ENCODE assay signal across 8 cellular contexts in genomic region chr7:5284304-5285281, GRCh38. TPM values are rescaled to one million over a fixed set of nuclear protein-coding genes. Genes with fewer than 3 reads are reported as not detected.
DNase-seq lines count a peak whose midpoint lies in the region; ATAC-seq and TF ChIP-seq lines count a peak whose summit lies in the region.

No MANE protein-coding gene starts in this region.

- H3K79me2 ChIP-seq in SU-DHL-6 (ENCODE audit: insufficient read depth, low read length), result no peaks in the 10 kb centered on the region

- peak; percentile 44 for TF ChIP-seq CTCF in SU-DHL-6 (IDR thresholded peaks at IDR 0.05; ENCODE audit: insufficient read depth, low read length, poor library complexity, severe bottlenecking)
- TF ChIP-seq CTCF in sigmoid colon (IDR thresholded peaks at IDR 0.05), result no peak

- no peak overlapping the region for H3K4me2 ChIP-seq in SU-DHL-6 (ENCODE audit: low read depth, low read length, poor library complexity, severe bottlenecking)

- H2AFZ ChIP-seq in SU-DHL-6 (ENCODE audit: low read depth, low read length, severe bottlenecking), result no peak overlapping the region

- ATAC-seq in activated T-cell treated with anti-CD3 and anti-CD28 coated beads, Interleukin-2, amount 50 U/mL, for 72 hours (replicated peaks in 1 of 2), result no peak
- peak; percentile 12 to 21 for ATAC-seq in right cardiac atrium

- peaks cover 11% of the 10 kb centered on the region for H3K27me3 Mint-ChIP-seq in activated T-cell treated with anti-CD3 and anti-CD28 coated beads, Interleukin-2, amount 50 U/mL, for 72 hours (ENCODE audit: low read depth)
- H3K27me3 Mint-ChIP-seq in stimulated activated naive CD8-positive, alpha-beta T cell treated with anti-CD3 and anti-CD28 coated beads, Interleukin-15, Interleukin-2, amounts not matched to agents 100 ng/mL and 50 ng/mL, for 24 hours, result peaks cover 7% of the 10 kb centered on the region

- H3K27ac ChIP-seq in SU-DHL-6 (ENCODE audit: low read depth, low read length) (no peak overlapping the region), right cardiac atrium (ENCODE audit: low read length) (no peak overlapping the region), sigmoid colon (no peak overlapping the region)

- H3K27ac Mint-ChIP-seq in activated T-cell treated with anti-CD3 and anti-CD28 coated beads, Interleukin-2, amount 50 U/mL, for 72 hours, result no peak overlapping the region
- no peak overlapping the region for H3K27ac Mint-ChIP-seq in stimulated activated naive CD8-positive, alpha-beta T cell treated with anti-CD3 and anti-CD28 coated beads, Interleukin-15, Interleukin-2, amounts not matched to agents 100 ng/mL and 50 ng/mL, for 24 hours

- H3K4me1 ChIP-seq in right cardiac atrium (ENCODE audit: control insufficient read depth, insufficient read depth, low read length), result no peaks in the 10 kb centered on the region
- peaks cover 0 to 16% (median 7%) of the 10 kb centered on the region in 4 donors for H3K4me1 ChIP-seq in sigmoid colon

- no peaks in the 10 kb centered on the region for H3K36me3 ChIP-seq in SU-DHL-6 (ENCODE audit: low read length)
- no peaks in the 10 kb centered on the region for H3K36me3 ChIP-seq in sigmoid colon

- peak overlapping the region in 1 of 2 donors; percentile 52 for H3K4me3 Mint-ChIP-seq in activated T-cell treated with anti-CD3 and anti-CD28 coated beads, Interleukin-2, amount 50 U/mL, for 72 hours
- peak overlapping the region; percentile 37 for H3K4me3 Mint-ChIP-seq in stimulated activated naive CD8-positive, alpha-beta T cell treated with anti-CD3 and anti-CD28 coated beads, Interleukin-15, Interleukin-2, amounts not matched to agents 100 ng/mL and 50 ng/mL, for 24 hours

- DNase-seq in activated T-cell treated with anti-CD3 and anti-CD28 coated beads, Interleukin-2, amount 50 U/mL, for 72 hours, result peak; percentile 14 to 31
- no peak for DNase-seq in activated T-cell treated with anti-CD3 and anti-CD28 coated beads, Interleukin-2, amount 50 U/mL, for 1 hour
- DNase-seq in NCI-H1105 (lab: John Stamatoyannopoulos, UW) (peak; percentile 83), right cardiac atrium (peak; percentile 59 to 84 (median 75)), occipital lobe (lab: John Stamatoyannopoulos, UW) (no peak), sigmoid colon (no peak)

- H3K36me3 Mint-ChIP-seq in activated T-cell treated with anti-CD3 and anti-CD28 coated beads, Interleukin-2, amount 50 U/mL, for 72 hours (ENCODE audit: insufficient read depth in 2 of 2), result no peaks in the 10 kb centered on the region
- H3K36me3 Mint-ChIP-seq in stimulated activated naive CD8-positive, alpha-beta T cell treated with anti-CD3 and anti-CD28 coated beads, Interleukin-15, Interleukin-2, amounts not matched to agents 100 ng/mL and 50 ng/mL, for 24 hours (ENCODE audit: low read depth), result no peaks in the 10 kb centered on the region

- H3K27me3 ChIP-seq in SU-DHL-6 (ENCODE audit: low read length), result no peaks in the 10 kb centered on the region
- no peaks in the 10 kb centered on the region for H3K27me3 ChIP-seq in right cardiac atrium (ENCODE audit: control insufficient read depth, insufficient read depth)
- peaks cover 0 to 16% (median 6%) of the 10 kb centered on the region in 3 donors for H3K27me3 ChIP-seq in sigmoid colon

- no peaks in the 10 kb centered on the region for H3K9me3 Mint-ChIP-seq in activated T-cell treated with anti-CD3 and anti-CD28 coated beads, Interleukin-2, amount 50 U/mL, for 72 hours
- no peaks in the 10 kb centered on the region for H3K9me3 Mint-ChIP-seq in stimulated activated naive CD8-positive, alpha-beta T cell treated with anti-CD3 and anti-CD28 coated beads, Interleukin-15, Interleukin-2, amounts not matched to agents 100 ng/mL and 50 ng/mL, for 24 hours

- no peaks in the 10 kb centered on the region for H3F3A ChIP-seq in SU-DHL-6 (ENCODE audit: insufficient read depth)

- no peak for TF ChIP-seq POLR2A in sigmoid colon (IDR thresholded peaks at IDR 0.05)

- 46% methylated on average over 24 of the region's 24 CpGs for WGBS in right cardiac atrium
- 11 to 41% methylated on average over 24 of the region's 24 CpGs for whole genome bisulfite sequencing in sigmoid colon, 2 donors

- no peaks in the 10 kb centered on the region for H3K9me3 ChIP-seq in SU-DHL-6 (ENCODE audit: insufficient read depth, low read length)
- H3K9me3 ChIP-seq in right cardiac atrium (ENCODE audit: control insufficient read depth, low read length), result no peaks in the 10 kb centered on the region
- no peaks in the 10 kb centered on the region for H3K9me3 ChIP-seq in sigmoid colon

- no peaks in the 10 kb centered on the region for H4K20me1 ChIP-seq in SU-DHL-6 (ENCODE audit: low read depth, low read length)

- H3K9ac ChIP-seq in SU-DHL-6 (ENCODE audit: low read length), result no peak overlapping the region

- H3K9me2 ChIP-seq in SU-DHL-6 (replicated peaks; ENCODE audit: insufficient read depth, low read length), result no peaks in the 10 kb centered on the region

- no peaks in the 10 kb centered on the region for H3K4me1 Mint-ChIP-seq in activated T-cell treated with anti-CD3 and anti-CD28 coated beads, Interleukin-2, amount 50 U/mL, for 72 hours (ENCODE audit: low read depth)
- H3K4me1 Mint-ChIP-seq in stimulated activated naive CD8-positive, alpha-beta T cell treated with anti-CD3 and anti-CD28 coated beads, Interleukin-15, Interleukin-2, amounts not matched to agents 100 ng/mL and 50 ng/mL, for 24 hours (ENCODE audit: low read depth), result no peaks in the 10 kb centered on the region

- intact Hi-C loops in right cardiac atrium (cut with DNase I), result no loop called here
- intact Hi-C loops in sigmoid colon (cut with DNase I), result no loop called here

- no peak overlapping the region for H3K4me3 ChIP-seq in SU-DHL-6 (ENCODE audit: insufficient read depth, low read length, poor library complexity, severe bottlenecking)
- no peak overlapping the region for H3K4me3 ChIP-seq in right cardiac atrium (ENCODE audit: low read length)
- H3K4me3 ChIP-seq in sigmoid colon, result no peak overlapping the region

- no peak for TF ChIP-seq EP300 in sigmoid colon (IDR thresholded peaks at IDR 0.05)

RNA-seq across cellular contexts. Expression of gene SLC29A4, which starts 1.9 kb away (rescaled TPM):
- 1 to 10 TPM in 1 of 2 donors, under 1 TPM in 1; 0.48 to 1.3 TPM for total RNA-seq in activated T-cell treated with anti-CD3 and anti-CD28 coated beads, Interleukin-2, amount 50 U/mL, for 72 hours
- total RNA-seq in right cardiac atrium (1 to 10 TPM; 2.9 to 5.5 (median 3.6) TPM), occipital lobe (16.1 TPM), sigmoid colon (1 to 10 TPM in 3 of 4 donors, under 1 TPM in 1; 0.33 to 3.0 (median 1.4) TPM)
- polyA plus RNA-seq in right cardiac atrium (11.8 TPM), sigmoid colon (1 to 10 TPM; 1.6 to 5.6 (median 4.8) TPM)

Comparison
In these comparisons a context has a peak if more than half of its experiments do, and no peak if none do; other contexts are left out.
1. DNase-seq: peak in activated T-cell treated with anti-CD3 and anti-CD28 coated beads, Interleukin-2, amount 50 U/mL, for 72 hours (2 of 2), NCI-H1105 (single experiment) and right cardiac atrium (3 of 3); none in activated T-cell treated with anti-CD3 and anti-CD28 coated beads, Interleukin-2, amount 50 U/mL, for 1 hour (single experiment), occipital lobe (single experiment) and sigmoid colon (single experiment).
2. ATAC-seq: peak in right cardiac atrium (2 of 2); none in activated T-cell treated with anti-CD3 and anti-CD28 coated beads, Interleukin-2, amount 50 U/mL, for 72 hours (0 of 2).